In genomic region chr4:154743683-154744340, GRCh38 we compare ENCODE assay signal across 8 cellular contexts. TPM values are rescaled to one million over a fixed set of nuclear protein-coding genes. Genes with fewer than 3 reads are reported as not detected.
DNase-seq lines count a peak whose midpoint lies in the region; ATAC-seq and TF ChIP-seq lines count a peak whose summit lies in the region.

Gene LRAT, plus strand, starts transcription at chr4:154744000. Its CDS starts 327 bp downstream, at chr4:154744327.

- H3K4me3 Mint-ChIP-seq in WTC11: peak within 1 kb of the TSS; percentile 95
- H3K4me3 Mint-ChIP-seq in stimulated activated effector memory CD8-positive, alpha-beta T cell treated with anti-CD3 and anti-CD28 coated beads, Interleukin-12 subunit alpha, Interleukin-12 subunit beta, amount 100 ng/mL, for 72 hours: peak within 1 kb of the TSS; percentile 67

- 0% methylated on average over 55 of the region's 55 CpGs for WGBS in ectodermal cell, 2 experiments

- H3K36me3 Mint-ChIP-seq in WTC11: peaks cover 10% of the 10 kb centered on the region
- no peaks in the 10 kb centered on the region for H3K36me3 Mint-ChIP-seq in stimulated activated effector memory CD8-positive, alpha-beta T cell treated with anti-CD3 and anti-CD28 coated beads, Interleukin-12 subunit alpha, Interleukin-12 subunit beta, amount 100 ng/mL, for 72 hours

- ATAC-seq in HG03139 (IDR thresholded peaks at IDR 0.05; ENCODE audit: unreplicated experiment): peak; percentile 64
- ATAC-seq in WTC11: peak; percentile 76
- peak; percentile 67 for ATAC-seq in stimulated activated effector memory CD8-positive, alpha-beta T cell treated with anti-CD3 and anti-CD28 coated beads, Interleukin-12 subunit alpha, Interleukin-12 subunit beta, amount 100 ng/mL, for 72 hours

- H3K4me1 Mint-ChIP-seq in WTC11: peaks cover 62% of the 10 kb centered on the region
- peaks cover 15% of the 10 kb centered on the region for H3K4me1 Mint-ChIP-seq in stimulated activated effector memory CD8-positive, alpha-beta T cell treated with anti-CD3 and anti-CD28 coated beads, Interleukin-12 subunit alpha, Interleukin-12 subunit beta, amount 100 ng/mL, for 72 hours

- H3K9me3 Mint-ChIP-seq in WTC11: no peaks in the 10 kb centered on the region
- no peaks in the 10 kb centered on the region for H3K9me3 Mint-ChIP-seq in stimulated activated effector memory CD8-positive, alpha-beta T cell treated with anti-CD3 and anti-CD28 coated beads, Interleukin-12 subunit alpha, Interleukin-12 subunit beta, amount 100 ng/mL, for 72 hours

- DNase-seq in GM10248 (ENCODE audit: extremely low spot score) (peak; percentile 35), WTC11 (ENCODE audit: low spot score) (peak; percentile 90), medulla oblongata (ENCODE audit: extremely low spot score) (peak; percentile 75), GDM1 (lab: John Stamatoyannopoulos, UW) (no peak), HCEC 1CT (no peak)
- no peak for DNase-seq in stimulated activated effector memory CD8-positive, alpha-beta T cell treated with anti-CD3 and anti-CD28 coated beads, Interleukin-12 subunit alpha, Interleukin-12 subunit beta, amount 100 ng/mL, for 72 hours (ENCODE audit: low spot score in 2 of 2)

- H3K27ac ChIP-seq in ectodermal cell (ENCODE audit: insufficient read depth, low read depth, low read length, poor library complexity, severe bottlenecking): no peak within 1 kb of the TSS

- TF ChIP-seq CTCF in GM10248 (IDR thresholded peaks at IDR 0.05; ENCODE audit: control extremely low read depth, extremely low read depth, low read depth, missing control alignments) (no peak), WTC11 (IDR thresholded peaks at IDR 0.05) (peak; percentile 33)

- POLR2A ChIA-PET in GM10248 (lab: Yijun Ruan, JAX) (no interaction called here), WTC11 (lab: Charles Lee) (interaction anchor here (0.7 to 1.9 kb wide), 7 partner anchors 12 to 235 kb away, joined by 3 to 8 read pairs (median 3); no protein-coding TSS in a partner anchor)

- peaks cover 29% of the 10 kb centered on the region for H3K4me1 ChIP-seq in ectodermal cell (ENCODE audit: control insufficient read depth, insufficient read depth, low read length)

- H3K9me3 ChIP-seq in ectodermal cell (ENCODE audit: control insufficient read depth, low read length): no peaks in the 10 kb centered on the region

- CTCF ChIA-PET in GM10248 (lab: Yijun Ruan, JAX) (interaction anchor here (0.8 to 1.0 kb wide), 2 partner anchors 11 to 21 kb away, joined by 3 read pairs; no protein-coding TSS in a partner anchor), WTC11 (lab: Charles Lee) (interaction anchor here (0.6 to 4.2 kb wide), 21 partner anchors 11 to 287 kb away, joined by 3 to 15 read pairs (median 4); partner anchors contain the start of genes FGA and PLRG1)

- H3K27me3 Mint-ChIP-seq in WTC11 (ENCODE audit: low read depth): peaks cover 38% of the 10 kb centered on the region

- H3K36me3 ChIP-seq in ectodermal cell (ENCODE audit: control insufficient read depth, insufficient read depth, low read length): no peaks in the 10 kb centered on the region

- peak within 1 kb of the TSS; percentile 44 for H3K4me3 ChIP-seq in ectodermal cell (ENCODE audit: insufficient read depth, low read depth, low read length)

- H3K27me3 ChIP-seq in ectodermal cell (ENCODE audit: control insufficient read depth, insufficient read depth, low read length, poor library complexity, severe bottlenecking): peaks cover 74% of the 10 kb centered on the region

- H3K27ac Mint-ChIP-seq in WTC11: peak within 1 kb of the TSS; percentile 89
- no peak within 1 kb of the TSS for H3K27ac Mint-ChIP-seq in stimulated activated effector memory CD8-positive, alpha-beta T cell treated with anti-CD3 and anti-CD28 coated beads, Interleukin-12 subunit alpha, Interleukin-12 subunit beta, amount 100 ng/mL, for 72 hours

TF ChIP-seq in WTC11, 78 proteins besides CTCF, POLR2A, EP300 and RAD21 (continues in another document):
- TF ChIP-seq CBFB (CRISPR knock-in tag; IDR thresholded peaks at IDR 0.05; ENCODE audit: low read depth) (0 out of 2 replicates have a peak, but pooled peaks have one; percentile 31), FOXP1 (CRISPR knock-in tag; IDR thresholded peaks at IDR 0.05; ENCODE audit: borderline replicate concordance) (peak; percentile 51; the same call in 1 of the 2 replicates), FOXK1 (CRISPR knock-in tag; IDR thresholded peaks at IDR 0.05) (peak; percentile 77), ETV6 (CRISPR knock-in tag; IDR thresholded peaks at IDR 0.05) (peak; percentile 87), ZNF425 (CRISPR knock-in tag; conservative IDR thresholded peaks at IDR 0.05) (no peak), HMGXB4 (CRISPR knock-in tag; IDR thresholded peaks at IDR 0.05) (no peak; the same call in 1 of the 2 replicates), CREB1 (CRISPR knock-in tag; IDR thresholded peaks at IDR 0.05) (0 out of 2 replicates have a peak, but pooled peaks have one; percentile 17), NFYB (CRISPR knock-in tag; conservative IDR thresholded peaks at IDR 0.05; ENCODE audit: low read depth) (peak; percentile 42), ZNF263 (CRISPR knock-in tag; IDR thresholded peaks at IDR 0.05; ENCODE audit: low read depth) (no peak), ZNF138 (CRISPR knock-in tag; conservative IDR thresholded peaks at IDR 0.05) (peak; percentile 69; the same call in 1 of the 2 replicates), MYBL2 (CRISPR knock-in tag; IDR thresholded peaks at IDR 0.05) (peak; percentile 62; the same call in 1 of the 2 replicates)
- TF ChIP-seq, protein P1, sequence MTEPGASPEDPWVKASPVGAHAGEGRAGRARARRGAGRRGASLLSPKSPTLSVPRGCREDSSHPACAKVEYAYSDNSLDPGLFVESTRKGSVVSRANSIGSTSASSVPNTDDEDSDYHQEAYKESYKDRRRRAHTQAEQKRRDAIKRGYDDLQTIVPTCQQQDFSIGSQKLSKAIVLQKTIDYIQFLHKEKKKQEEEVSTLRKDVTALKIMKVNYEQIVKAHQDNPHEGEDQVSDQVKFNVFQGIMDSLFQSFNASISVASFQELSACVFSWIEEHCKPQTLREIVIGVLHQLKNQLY (CRISPR knock-in tag; IDR thresholded peaks at IDR 0.05): no peak
- TF ChIP-seq, protein P2, sequence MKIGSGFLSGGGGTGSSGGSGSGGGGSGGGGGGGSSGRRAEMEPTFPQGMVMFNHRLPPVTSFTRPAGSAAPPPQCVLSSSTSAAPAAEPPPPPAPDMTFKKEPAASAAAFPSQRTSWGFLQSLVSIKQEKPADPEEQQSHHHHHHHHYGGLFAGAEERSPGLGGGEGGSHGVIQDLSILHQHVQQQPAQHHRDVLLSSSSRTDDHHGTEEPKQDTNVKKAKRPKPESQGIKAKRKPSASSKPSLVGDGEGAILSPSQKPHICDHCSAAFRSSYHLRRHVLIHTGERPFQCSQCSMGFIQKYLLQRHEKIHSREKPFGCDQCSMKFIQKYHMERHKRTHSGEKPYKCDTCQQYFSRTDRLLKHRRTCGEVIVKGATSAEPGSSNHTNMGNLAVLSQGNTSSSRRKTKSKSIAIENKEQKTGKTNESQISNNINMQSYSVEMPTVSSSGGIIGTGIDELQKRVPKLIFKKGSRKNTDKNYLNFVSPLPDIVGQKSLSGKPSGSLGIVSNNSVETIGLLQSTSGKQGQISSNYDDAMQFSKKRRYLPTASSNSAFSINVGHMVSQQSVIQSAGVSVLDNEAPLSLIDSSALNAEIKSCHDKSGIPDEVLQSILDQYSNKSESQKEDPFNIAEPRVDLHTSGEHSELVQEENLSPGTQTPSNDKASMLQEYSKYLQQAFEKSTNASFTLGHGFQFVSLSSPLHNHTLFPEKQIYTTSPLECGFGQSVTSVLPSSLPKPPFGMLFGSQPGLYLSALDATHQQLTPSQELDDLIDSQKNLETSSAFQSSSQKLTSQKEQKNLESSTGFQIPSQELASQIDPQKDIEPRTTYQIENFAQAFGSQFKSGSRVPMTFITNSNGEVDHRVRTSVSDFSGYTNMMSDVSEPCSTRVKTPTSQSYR (CRISPR knock-in tag; IDR thresholded peaks at IDR 0.05): no peak; the same call in 1 of the 2 replicates

RNA-seq across cellular contexts. Expression of gene LRAT, which starts in this region (rescaled TPM):
- total RNA-seq in WTC11 (2021): 33.0 to 37.7 TPM (median 34.5 TPM) in 3 replicates
- 1.0 TPM for polyA plus RNA-seq in ectodermal cell (2013, experiment 1 of 4)
- 2.0 TPM for polyA plus RNA-seq in ectodermal cell (2013, experiment 2 of 4)
- 0.96 TPM for polyA plus RNA-seq in ectodermal cell (2013, experiment 3 of 4)
- 0.69 TPM for polyA plus RNA-seq in ectodermal cell (2013, experiment 4 of 4)

Comparison
In these comparisons a context has a peak if more than half of its experiments do, and no peak if none do; other contexts are left out.
1. DNase-seq: peak in GM10248 (single experiment), WTC11 (single experiment) and medulla oblongata (single experiment); none in stimulated activated effector memory CD8-positive, alpha-beta T cell treated with anti-CD3 and anti-CD28 coated beads, Interleukin-12 subunit alpha, Interleukin-12 subunit beta, amount 100 ng/mL, for 72 hours (0 of 2), GDM1 (single experiment) and HCEC 1CT (single experiment).
2. Peak in every context shown above with its lines, with median percentiles within 50 percentile points of each other: ATAC-seq.